ENCODE assay signal across 8 cellular contexts in the genomic region with DNA sequence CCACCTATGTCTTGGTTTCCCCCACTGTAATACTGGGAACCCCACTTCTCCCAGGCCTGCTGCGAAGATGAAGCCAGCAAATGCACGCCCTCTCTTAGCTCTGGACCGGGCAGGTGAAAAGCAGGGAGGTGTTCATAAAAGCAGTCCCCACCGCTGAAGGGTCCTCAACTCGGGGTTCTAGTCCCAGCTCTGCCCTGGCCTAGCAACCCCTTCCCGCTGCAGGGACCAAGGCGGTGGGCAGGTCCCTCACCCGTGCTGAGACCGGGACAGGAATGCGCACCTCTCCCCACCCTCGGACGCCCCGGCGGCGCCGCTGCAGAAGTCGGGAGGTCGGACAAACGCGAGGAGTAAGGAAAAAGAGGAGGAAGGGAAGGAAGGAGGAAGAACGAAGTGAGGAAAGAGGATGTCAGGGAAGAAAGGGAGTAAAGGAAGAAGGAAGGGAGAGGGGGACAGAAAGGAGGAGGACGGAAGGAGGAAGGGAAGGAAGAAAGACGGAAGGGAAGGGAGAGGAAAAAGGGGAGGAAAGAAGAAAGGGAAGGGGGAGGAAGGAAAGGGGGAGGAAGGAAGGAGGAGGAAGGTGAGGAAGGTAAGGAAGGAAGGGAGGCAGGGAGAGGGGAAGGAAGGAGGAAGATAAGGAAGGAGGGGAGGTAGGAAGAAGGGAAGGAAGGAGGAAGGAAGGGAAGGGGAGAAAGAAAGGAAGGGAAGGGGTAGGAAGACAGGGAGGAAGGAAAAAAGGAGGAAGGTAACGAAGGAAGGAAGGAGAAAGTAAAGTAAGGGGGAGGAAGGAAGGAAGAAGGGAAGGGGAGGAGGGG.
DNase-seq lines count a peak whose midpoint lies in the region; ATAC-seq and TF ChIP-seq lines count a peak whose summit lies in the region.

No MANE protein-coding gene starts in this region.

- peak overlapping the region; percentile 79 for H3K9ac ChIP-seq in iPS-18a (ENCODE audit: low read length)

- CTCF ChIA-PET in AG04449 (lab: Yijun Ruan, JAX): no interaction called here

- peak overlapping the region; percentile 91 for H3K4me3 ChIP-seq in AG04449 (ENCODE audit: low read depth, low read length)
- peak overlapping the region; percentile 91 for H3K4me3 ChIP-seq in iPS-18a (ENCODE audit: low read length)

- H3K36me3 ChIP-seq in iPS-18a (ENCODE audit: control insufficient read depth, low read depth, low read length): peaks cover 23% of the 10 kb centered on the region

- no peak for TF ChIP-seq CTCF in AG04449 (IDR thresholded peaks at IDR 0.05; ENCODE audit: insufficient read depth, low read length, missing control alignments)

- ATAC-seq in GM19395 (IDR thresholded peaks at IDR 0.05; ENCODE audit: unreplicated experiment) (no peak), HG03139 (IDR thresholded peaks at IDR 0.05; ENCODE audit: unreplicated experiment) (no peak), GM21786 (IDR thresholded peaks at IDR 0.05; ENCODE audit: unreplicated experiment) (no peak)

- no peaks in the 10 kb centered on the region for H3K27me3 ChIP-seq in iPS-18a (ENCODE audit: control insufficient read depth, insufficient read depth, low read length)

- DNase-seq in AG04449 (ENCODE audit: low read depth, low spot score) (no peak), GM19238 (ENCODE audit: insufficient read length, low spot score) (peak; percentile 23)
- DNase-seq in activated T-cell treated with anti-CD3 and anti-CD28 coated beads, Interleukin-2, amount 50 U/mL, for 48 hours: peak; percentile 24
- DNase-seq in stimulated activated CD8-positive, alpha-beta memory T cell treated with anti-CD3 and anti-CD28 coated beads, Interleukin-4, amount 100 ng/mL, for 48 hours: peak; percentile 34

- peaks cover 8% of the 10 kb centered on the region for H3K4me1 ChIP-seq in iPS-18a (ENCODE audit: control insufficient read depth, low read depth, low read length)

- POLR2A ChIA-PET in AG04449 (lab: Yijun Ruan, JAX): no interaction called here

- no peaks in the 10 kb centered on the region for H3K9me3 ChIP-seq in iPS-18a (ENCODE audit: control insufficient read depth, low read depth, low read length)

- H3K27ac ChIP-seq in iPS-18a (ENCODE audit: low read length): no peak overlapping the region
